In the genomic region with DNA sequence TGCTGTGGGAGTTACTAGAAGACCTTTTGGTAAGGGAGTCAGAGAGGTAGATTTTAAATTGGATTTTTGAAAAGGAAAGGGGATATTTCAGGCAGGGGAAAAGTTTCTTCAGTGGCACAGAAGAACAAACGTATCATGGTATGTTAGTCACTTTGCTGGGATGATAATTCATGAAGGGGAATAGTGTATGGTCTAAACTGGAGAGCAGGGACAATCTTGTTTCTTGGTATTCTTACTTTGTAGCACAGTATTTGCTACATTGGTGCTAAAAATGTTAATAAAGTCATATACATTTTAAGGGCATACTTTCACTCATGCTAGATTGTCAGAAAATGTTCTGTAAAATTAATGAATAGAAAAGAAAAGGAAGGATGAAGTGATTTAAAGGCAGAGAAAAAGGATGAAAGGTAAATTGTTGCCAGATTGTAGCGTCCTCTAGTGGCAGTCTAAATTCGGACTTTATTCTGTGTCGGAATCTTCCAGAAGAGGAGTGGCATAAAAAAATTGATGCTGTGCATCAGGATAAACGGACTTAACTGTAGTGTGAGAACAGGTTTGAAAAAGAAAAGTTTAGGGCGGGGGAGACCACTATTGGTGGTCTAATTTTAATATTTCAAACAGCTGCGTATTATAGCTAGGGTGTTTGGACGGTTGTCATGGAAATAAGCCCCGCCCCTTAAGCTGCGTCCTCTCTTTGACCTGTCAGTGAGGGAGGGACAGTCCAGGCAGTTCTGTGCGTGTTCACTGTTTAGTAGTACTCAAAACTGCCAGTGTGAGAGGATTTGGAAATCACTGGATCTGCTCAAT, we compare ENCODE assay signal across 8 cellular contexts. TPM values are rescaled to one million over a fixed set of nuclear protein-coding genes. Genes with fewer than 3 reads are reported as not detected.
DNase-seq lines count a peak whose midpoint lies in the region; ATAC-seq lines count a peak whose summit lies in the region.

A gene with protein sequence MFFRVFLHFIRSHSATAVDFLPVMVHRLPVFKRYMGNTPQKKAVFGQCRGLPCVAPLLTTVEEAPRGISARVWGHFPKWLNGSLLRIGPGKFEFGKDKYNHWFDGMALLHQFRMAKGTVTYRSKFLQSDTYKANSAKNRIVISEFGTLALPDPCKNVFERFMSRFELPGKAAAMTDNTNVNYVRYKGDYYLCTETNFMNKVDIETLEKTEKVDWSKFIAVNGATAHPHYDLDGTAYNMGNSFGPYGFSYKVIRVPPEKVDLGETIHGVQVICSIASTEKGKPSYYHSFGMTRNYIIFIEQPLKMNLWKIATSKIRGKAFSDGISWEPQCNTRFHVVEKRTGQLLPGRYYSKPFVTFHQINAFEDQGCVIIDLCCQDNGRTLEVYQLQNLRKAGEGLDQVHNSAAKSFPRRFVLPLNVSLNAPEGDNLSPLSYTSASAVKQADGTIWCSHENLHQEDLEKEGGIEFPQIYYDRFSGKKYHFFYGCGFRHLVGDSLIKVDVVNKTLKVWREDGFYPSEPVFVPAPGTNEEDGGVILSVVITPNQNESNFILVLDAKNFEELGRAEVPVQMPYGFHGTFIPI (plus strand): TSS at position 724 of the 807 bp plus-strand sequence. CDS start 90 bp downstream, outside the sequence.

- peaks cover 0 to 3% (median 2%) of the 10 kb centered on the region in 3 donors for H3K36me3 ChIP-seq in skeletal muscle tissue (ENCODE audit: control insufficient read depth in 3 of 3, insufficient read depth in 3 of 3, low read length in 3 of 3)

- H3K9ac ChIP-seq in skeletal muscle tissue (ENCODE audit: low read depth in 1 of 3, low read length in 3 of 3) = peak within 1 kb of the TSS; percentile 63 to 82 (median 80)

- H3K27me3 ChIP-seq in skeletal muscle tissue (ENCODE audit: control insufficient read depth in 3 of 3, insufficient read depth in 3 of 3, low read length in 3 of 3) = no peaks in the 10 kb centered on the region

- H3K4me1 ChIP-seq in skeletal muscle tissue (ENCODE audit: control insufficient read depth in 3 of 3, insufficient read depth in 3 of 3, low read length in 3 of 3) = peaks cover 7 to 14% (median 9%) of the 10 kb centered on the region in 3 donors

- H3K27me3 Mint-ChIP-seq in T-helper 1 cell treated with Interleukin-12 subunit alpha and Interleukin-12 subunit beta and Interleukin-4 antibody, amounts not matched to agents 30 μg/mL and 1 μg/mL, for 36 hours (ENCODE audit: low read depth) = peaks cover 29% of the 10 kb centered on the region

- H3K27ac Mint-ChIP-seq in T-helper 1 cell treated with Interleukin-12 subunit alpha and Interleukin-12 subunit beta and Interleukin-4 antibody, amounts not matched to agents 30 μg/mL and 1 μg/mL, for 36 hours = peak within 1 kb of the TSS; percentile 49

- H3K9me3 ChIP-seq in skeletal muscle tissue (ENCODE audit: control insufficient read depth in 3 of 3, low read length in 3 of 3) = no peaks in the 10 kb centered on the region

- ATAC-seq in GM18909 (IDR thresholded peaks at IDR 0.05; ENCODE audit: poor library complexity, unreplicated experiment) = peak; percentile 58

- H3K4me3 Mint-ChIP-seq in T-helper 1 cell treated with Interleukin-12 subunit alpha and Interleukin-12 subunit beta and Interleukin-4 antibody, amounts not matched to agents 30 μg/mL and 1 μg/mL, for 36 hours = peak within 1 kb of the TSS; percentile 73

- no peaks in the 10 kb centered on the region for H3K9me3 Mint-ChIP-seq in T-helper 1 cell treated with Interleukin-12 subunit alpha and Interleukin-12 subunit beta and Interleukin-4 antibody, amounts not matched to agents 30 μg/mL and 1 μg/mL, for 36 hours

- peak; percentile 82 for DNase-seq in AG20443 (ENCODE audit: low spot score)
- peak; percentile 84 for DNase-seq in M059J (ENCODE audit: low read depth)
- DNase-seq in cerebellum (ENCODE audit: low spot score) = peak; percentile 34
- peak; percentile 85 for DNase-seq in iris pigment epithelial cell (ENCODE audit: low read depth)
- no peak for DNase-seq in NCI-H1694 (lab: John Stamatoyannopoulos, UW)

- H3K4me1 Mint-ChIP-seq in T-helper 1 cell treated with Interleukin-12 subunit alpha and Interleukin-12 subunit beta and Interleukin-4 antibody, amounts not matched to agents 30 μg/mL and 1 μg/mL, for 36 hours (ENCODE audit: low read depth) = peaks cover 4% of the 10 kb centered on the region

- H3K4me3 ChIP-seq in skeletal muscle tissue (ENCODE audit: low read length in 3 of 3) = peak within 1 kb of the TSS; percentile 67 to 90 (median 69)

- peak within 1 kb of the TSS; percentile 75 for H3K27ac ChIP-seq in skeletal muscle tissue (ENCODE audit: low read depth, low read length)

- H3K36me3 Mint-ChIP-seq in T-helper 1 cell treated with Interleukin-12 subunit alpha and Interleukin-12 subunit beta and Interleukin-4 antibody, amounts not matched to agents 30 μg/mL and 1 μg/mL, for 36 hours (ENCODE audit: low read depth) = no peaks in the 10 kb centered on the region

RNA-seq across cellular contexts. Expression of the gene that starts here (rescaled TPM):
- 1.0 TPM in 1 of 2 replicates, not detected in the other for total RNA-seq in M059J (2014; rRNA removed; shearing (Covaris generic))
- total RNA-seq in cerebellum (7.2 TPM), skeletal muscle tissue (9.4 TPM)
